ENCODE assay signal across 8 cellular contexts in the genomic region with DNA sequence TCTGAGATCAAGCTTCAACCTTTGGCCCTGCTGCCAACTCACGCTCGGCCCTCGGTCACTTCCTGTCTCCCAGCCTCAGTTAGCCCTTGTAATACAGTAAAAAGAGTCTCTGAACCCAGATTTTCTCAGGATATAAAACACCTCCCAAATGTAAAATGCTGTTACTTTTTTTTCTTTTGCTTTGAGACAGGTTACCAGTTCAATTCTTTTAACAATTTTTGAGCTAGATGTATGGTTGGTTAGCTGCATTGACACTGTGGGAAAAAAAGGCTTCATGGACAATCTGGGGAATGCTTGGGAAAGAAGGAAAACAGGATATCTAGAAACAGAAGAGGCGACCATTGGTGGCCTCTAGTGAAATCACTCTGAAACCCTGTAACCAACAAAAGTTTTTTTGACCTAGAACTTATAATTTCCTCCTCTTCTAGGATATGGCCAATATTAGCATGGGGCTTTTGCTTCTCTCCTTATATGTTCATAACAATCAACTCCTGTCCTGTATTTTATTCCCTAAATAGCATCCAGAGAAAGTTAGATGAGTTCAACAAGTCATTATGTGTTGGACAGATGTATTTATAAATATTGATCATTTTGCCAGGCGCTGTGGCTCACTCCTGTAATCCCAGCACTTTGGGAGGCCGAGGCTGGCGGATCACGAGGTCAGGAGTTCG. TPM values are rescaled to one million over a fixed set of nuclear protein-coding genes. Genes with fewer than 3 reads are reported as not detected.
DNase-seq lines count a peak whose midpoint lies in the region; ATAC-seq, FAIRE-seq and TF ChIP-seq lines count a peak whose summit lies in the region.

No MANE protein-coding gene starts in this region.

- no peaks in the 10 kb centered on the region for H3K9me3 ChIP-seq in CD8-positive, alpha-beta T cell (ENCODE audit: low read length)
- no peaks in the 10 kb centered on the region for H3K9me3 ChIP-seq in MG63
- no peaks in the 10 kb centered on the region for H3K9me3 ChIP-seq in ectodermal cell (ENCODE audit: control insufficient read depth, low read length)
- no peaks in the 10 kb centered on the region for H3K9me3 ChIP-seq in neuron (ENCODE audit: low read length)

- H3K4me3 ChIP-seq in CD8-positive, alpha-beta T cell (ENCODE audit: low read depth, low read length): peak overlapping the region; percentile 78
- H3K4me3 ChIP-seq in MG63 (peak overlapping the region; percentile 89), ectodermal cell (ENCODE audit: insufficient read depth, low read depth, low read length) (peak overlapping the region; percentile 57), neuron (ENCODE audit: low read length) (peak overlapping the region; percentile 97)

- peaks cover 20% of the 10 kb centered on the region for H3K4me1 ChIP-seq in CD8-positive, alpha-beta T cell (ENCODE audit: insufficient read depth, low read length)
- H3K4me1 ChIP-seq in ectodermal cell (ENCODE audit: control insufficient read depth, insufficient read depth, low read length): peaks cover 14% of the 10 kb centered on the region
- peaks cover 4% of the 10 kb centered on the region for H3K4me1 ChIP-seq in neuron (ENCODE audit: insufficient read depth, low read length)

- FAIRE-seq in urothelium cell line (lab: Jason Lieb, UNC): no peak

- H2AFZ ChIP-seq in neuron (ENCODE audit: low read depth, low read length): peak overlapping the region; percentile 74

- TF ChIP-seq CTCF in CD8-positive, alpha-beta T cell (IDR thresholded peaks at IDR 0.05): no peak

- CTCF ChIA-PET in CD8-positive, alpha-beta T cell (lab: Charles Lee): interaction anchor here (1.7 kb wide), 1 partner anchor 101 kb away, joined by 6 read pairs; no protein-coding TSS in a partner anchor

- H3K9me3 Mint-ChIP-seq in CD8-positive, alpha-beta T cell: no peaks in the 10 kb centered on the region

- peaks cover 5% of the 10 kb centered on the region for H3K36me3 Mint-ChIP-seq in CD8-positive, alpha-beta T cell

- H3K27ac ChIP-seq in CD8-positive, alpha-beta T cell (ENCODE audit: low read depth, low read length): peak overlapping the region; percentile 67
- peak overlapping the region; percentile 62 for H3K27ac ChIP-seq in ectodermal cell (ENCODE audit: insufficient read depth, low read depth, low read length, poor library complexity, severe bottlenecking)

- intact Hi-C loops in CD8-positive, alpha-beta T cell (cut with DNase I, micrococcal nuclease): loop anchor here (1.0 to 10.0 kb wide), 3 partner anchors 21 to 720 kb away; partner anchors contain the start of genes STIL (in 2 of the 2) and MOB3C (in 1 of the 2)

- H3K27me3 ChIP-seq in CD8-positive, alpha-beta T cell (ENCODE audit: insufficient read depth, low read length): no peaks in the 10 kb centered on the region
- H3K27me3 ChIP-seq in MG63 (no peaks in the 10 kb centered on the region), ectodermal cell (ENCODE audit: control insufficient read depth, insufficient read depth, low read length, poor library complexity, severe bottlenecking) (no peaks in the 10 kb centered on the region), neuron (ENCODE audit: insufficient read depth, low read length) (no peaks in the 10 kb centered on the region)

- H3K4me1 Mint-ChIP-seq in CD8-positive, alpha-beta T cell (ENCODE audit: low read depth): peaks cover 19% of the 10 kb centered on the region

- WGBS in ectodermal cell, 2 experiments: 54 to 60% methylated on average over 9 of the region's 9 CpGs

- ATAC-seq in CD8-positive, alpha-beta T cell: no peak
- ATAC-seq in HG02870 (IDR thresholded peaks at IDR 0.05; ENCODE audit: unreplicated experiment): no peak

- POLR2A ChIA-PET in CD8-positive, alpha-beta T cell (lab: Charles Lee): interaction anchor here (0.5 to 2.8 kb wide), 5 partner anchors 10 to 103 kb away, joined by 3 to 29 read pairs (median 6); partner anchors contain the start of genes FOXD2 and STIL

- no peaks in the 10 kb centered on the region for H3K36me3 ChIP-seq in CD8-positive, alpha-beta T cell (ENCODE audit: insufficient read depth, low read length)
- H3K36me3 ChIP-seq in MG63: peaks cover 15% of the 10 kb centered on the region
- no peaks in the 10 kb centered on the region for H3K36me3 ChIP-seq in ectodermal cell (ENCODE audit: control insufficient read depth, insufficient read depth, low read length)
- H3K36me3 ChIP-seq in neuron (ENCODE audit: insufficient read depth, low read length): peaks cover 4% of the 10 kb centered on the region

- H3K27me3 Mint-ChIP-seq in CD8-positive, alpha-beta T cell (ENCODE audit: low read depth): no peaks in the 10 kb centered on the region

- H3K4me3 Mint-ChIP-seq in CD8-positive, alpha-beta T cell: no peak overlapping the region

- peak overlapping the region; percentile 91 for H3K27ac Mint-ChIP-seq in CD8-positive, alpha-beta T cell

- no peak for DNase-seq in CD8-positive, alpha-beta T cell
- DNase-seq in MG63 (no peak), NCI-H1105 treated with DMSO at 0.1 percent for 48 hours (lab: John Stamatoyannopoulos, UW) (no peak), urothelium cell line (ENCODE audit: low spot score) (no peak), NAMALWA (ENCODE audit: low spot score) (no peak)

RNA-seq across cellular contexts. Expression of gene CMPK1, which starts 1.3 kb away (rescaled TPM):
- 100 to 1,000 TPM in 1 of 2 experiments, 10 to 100 TPM in 1; 98.8 to 106 TPM for total RNA-seq in CD8-positive, alpha-beta T cell
- 148 and 188 TPM in 2 replicates for total RNA-seq in MG63 (2014; rRNA removed; shearing (Covaris generic); ENCODE audit: low replicate concordance)
- 38.7 TPM for polyA plus RNA-seq in ectodermal cell (2013, experiment 1 of 4)
- 43.2 TPM for polyA plus RNA-seq in ectodermal cell (2013, experiment 2 of 4)
- polyA plus RNA-seq in ectodermal cell (2013, experiment 3 of 4): 30.9 TPM
- 34.3 TPM for polyA plus RNA-seq in ectodermal cell (2013, experiment 4 of 4)

RNA-seq across cellular contexts. Expression of gene STIL, which starts 21.0 kb away (rescaled TPM):
- total RNA-seq in CD8-positive, alpha-beta T cell: 1 to 10 TPM; 1.4 to 1.8 TPM
- total RNA-seq in MG63 (2014; rRNA removed; shearing (Covaris generic); ENCODE audit: low replicate concordance): 9.6 and 14.2 TPM in 2 replicates
- 23.7 TPM for polyA plus RNA-seq in ectodermal cell (2013, experiment 1 of 4)
- 25.0 TPM for polyA plus RNA-seq in ectodermal cell (2013, experiment 2 of 4)
- 22.3 TPM for polyA plus RNA-seq in ectodermal cell (2013, experiment 3 of 4)
- 21.4 TPM for polyA plus RNA-seq in ectodermal cell (2013, experiment 4 of 4)
